12 cellular contexts compared by ENCODE assay signal in genomic region chr14:60097974-60098373, GRCh38.
"Had no signal": no experiment of that assay in that cellular context is flagged by ENCODE, and none has a peak within 500 bp of the region (broad histone marks: within the 10 kb centered on the region; RNA-seq: fewer than 3 reads in every experiment).

No MANE protein-coding gene starts in this region.

- H3K9me3 ChIP-seq: esophagus squamous epithelium, pancreas had no signal

- H3K4me3 ChIP-seq: esophagus squamous epithelium, pancreas had no signal

- H3K27me3 ChIP-seq: esophagus squamous epithelium, pancreas had no signal

- H3K27ac ChIP-seq: esophagus squamous epithelium, pancreas had no signal

- ATAC-seq: pancreas had no signal

- H3K9me3 Mint-ChIP-seq: activated naive CD4-positive, alpha-beta T cell treated with anti-CD3 and anti-CD28 coated beads for 36 hours; activated T-helper 2 cell treated with anti-CD3 and anti-CD28 coated beads, Interferon-gamma antibody, Interleukin-2, Interleukin-4, amounts not matched to agents 10 μg/mL and 5 μg/mL and 100 μg/mL, durations not matched to agents 14 hours and 24 hours and 36 hours; T-helper 1 cell treated with Interleukin-12 subunit alpha and Interleukin-12 subunit beta and Interleukin-4 antibody, amounts not matched to agents 30 μg/mL and 1 μg/mL, for 36 hours had no signal

- H3K27ac Mint-ChIP-seq: activated naive CD4-positive, alpha-beta T cell treated with anti-CD3 and anti-CD28 coated beads for 36 hours; activated T-helper 2 cell treated with anti-CD3 and anti-CD28 coated beads, Interferon-gamma antibody, Interleukin-2, Interleukin-4, amounts not matched to agents 10 μg/mL and 5 μg/mL and 100 μg/mL, durations not matched to agents 14 hours and 24 hours and 36 hours; T-helper 1 cell treated with Interleukin-12 subunit alpha and Interleukin-12 subunit beta and Interleukin-4 antibody, amounts not matched to agents 30 μg/mL and 1 μg/mL, for 36 hours had no signal

- DNase-seq: activated CD4-positive, alpha-beta T cell treated with anti-CD3 and anti-CD28 coated beads, Interleukin-2, amount 50 U/mL, for 4 hours; activated CD4-positive, CD25-positive, alpha-beta regulatory T cell treated with anti-CD3 and anti-CD28 coated beads, Interleukin-2, amount 50 U/mL, for 72 hours; activated naive CD4-positive, alpha-beta T cell treated with anti-CD3 and anti-CD28 coated beads for 36 hours; activated T-cell treated with anti-CD3 and anti-CD28 coated beads for 4 hours; esophagus squamous epithelium; kidney glomerular epithelial cell; pancreas; stimulated activated CD4-positive, alpha-beta T cell treated with anti-CD3 and anti-CD28 coated beads, Interleukin-12 subunit alpha, Interleukin-12 subunit beta, amount 100 ng/mL, for 4 hours; stimulated activated CD4-positive, alpha-beta T cell treated with anti-CD3 and anti-CD28 coated beads, Interleukin-2, amount 100 ng/mL, for 24 hours had no signal

- FAIRE-seq: pancreas, TTC549 had no signal

- H3K4me3 Mint-ChIP-seq: activated naive CD4-positive, alpha-beta T cell treated with anti-CD3 and anti-CD28 coated beads for 36 hours; T-helper 1 cell treated with Interleukin-12 subunit alpha and Interleukin-12 subunit beta and Interleukin-4 antibody, amounts not matched to agents 30 μg/mL and 1 μg/mL, for 36 hours had no signal
